ENCODE assay signal across 1 cellular context in the genomic region with DNA sequence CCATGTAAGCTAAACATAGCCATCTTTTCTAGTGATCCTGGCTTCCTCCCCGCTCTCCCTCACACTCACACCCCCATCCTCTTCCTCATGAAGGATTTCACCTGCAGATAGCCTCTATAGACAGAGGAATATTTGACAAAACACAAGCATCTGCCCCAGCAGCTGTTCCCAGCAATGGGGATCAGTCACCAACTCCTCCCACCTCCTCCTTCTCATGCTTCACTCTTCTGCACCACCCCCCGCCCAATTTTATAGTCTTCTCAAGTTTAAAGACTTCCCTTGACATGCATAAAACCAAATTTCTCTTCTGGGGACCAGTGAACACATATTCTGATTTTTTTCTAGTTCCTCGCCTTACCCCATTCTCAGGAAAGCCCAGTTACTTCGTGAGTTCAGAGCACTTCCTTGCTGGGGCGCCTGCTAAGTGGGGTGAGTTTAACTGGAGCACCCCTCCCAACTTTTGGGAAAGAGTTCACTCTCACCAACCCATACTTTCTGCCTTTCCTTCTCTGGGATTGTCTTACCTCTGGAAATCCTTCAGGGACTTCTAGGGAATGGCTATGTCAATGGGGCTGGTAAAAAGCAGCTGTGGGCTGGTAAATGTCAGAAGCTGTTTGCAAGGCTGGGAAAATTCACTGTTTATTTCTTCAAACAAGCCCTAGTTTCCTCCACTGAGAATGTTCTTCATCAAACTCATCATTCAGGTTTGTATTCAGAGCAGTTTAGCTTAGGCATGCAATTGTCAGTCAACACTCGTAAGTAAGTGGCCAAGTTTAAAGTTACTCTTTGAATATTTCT.
TF ChIP-seq lines count a peak whose summit lies in the region.

No MANE protein-coding gene starts in this region.

TF ChIP-seq in GM23338, 12 proteins besides CTCF, POLR2A, EP300 and RAD21 (continued from another document):
- TF ChIP-seq, protein P1, sequence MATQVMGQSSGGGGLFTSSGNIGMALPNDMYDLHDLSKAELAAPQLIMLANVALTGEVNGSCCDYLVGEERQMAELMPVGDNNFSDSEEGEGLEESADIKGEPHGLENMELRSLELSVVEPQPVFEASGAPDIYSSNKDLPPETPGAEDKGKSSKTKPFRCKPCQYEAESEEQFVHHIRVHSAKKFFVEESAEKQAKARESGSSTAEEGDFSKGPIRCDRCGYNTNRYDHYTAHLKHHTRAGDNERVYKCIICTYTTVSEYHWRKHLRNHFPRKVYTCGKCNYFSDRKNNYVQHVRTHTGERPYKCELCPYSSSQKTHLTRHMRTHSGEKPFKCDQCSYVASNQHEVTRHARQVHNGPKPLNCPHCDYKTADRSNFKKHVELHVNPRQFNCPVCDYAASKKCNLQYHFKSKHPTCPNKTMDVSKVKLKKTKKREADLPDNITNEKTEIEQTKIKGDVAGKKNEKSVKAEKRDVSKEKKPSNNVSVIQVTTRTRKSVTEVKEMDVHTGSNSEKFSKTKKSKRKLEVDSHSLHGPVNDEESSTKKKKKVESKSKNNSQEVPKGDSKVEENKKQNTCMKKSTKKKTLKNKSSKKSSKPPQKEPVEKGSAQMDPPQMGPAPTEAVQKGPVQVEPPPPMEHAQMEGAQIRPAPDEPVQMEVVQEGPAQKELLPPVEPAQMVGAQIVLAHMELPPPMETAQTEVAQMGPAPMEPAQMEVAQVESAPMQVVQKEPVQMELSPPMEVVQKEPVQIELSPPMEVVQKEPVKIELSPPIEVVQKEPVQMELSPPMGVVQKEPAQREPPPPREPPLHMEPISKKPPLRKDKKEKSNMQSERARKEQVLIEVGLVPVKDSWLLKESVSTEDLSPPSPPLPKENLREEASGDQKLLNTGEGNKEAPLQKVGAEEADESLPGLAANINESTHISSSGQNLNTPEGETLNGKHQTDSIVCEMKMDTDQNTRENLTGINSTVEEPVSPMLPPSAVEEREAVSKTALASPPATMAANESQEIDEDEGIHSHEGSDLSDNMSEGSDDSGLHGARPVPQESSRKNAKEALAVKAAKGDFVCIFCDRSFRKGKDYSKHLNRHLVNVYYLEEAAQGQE (IDR thresholded peaks at IDR 0.05; ENCODE audit: unreplicated experiment), result no peak
- TF ChIP-seq, protein P2, sequence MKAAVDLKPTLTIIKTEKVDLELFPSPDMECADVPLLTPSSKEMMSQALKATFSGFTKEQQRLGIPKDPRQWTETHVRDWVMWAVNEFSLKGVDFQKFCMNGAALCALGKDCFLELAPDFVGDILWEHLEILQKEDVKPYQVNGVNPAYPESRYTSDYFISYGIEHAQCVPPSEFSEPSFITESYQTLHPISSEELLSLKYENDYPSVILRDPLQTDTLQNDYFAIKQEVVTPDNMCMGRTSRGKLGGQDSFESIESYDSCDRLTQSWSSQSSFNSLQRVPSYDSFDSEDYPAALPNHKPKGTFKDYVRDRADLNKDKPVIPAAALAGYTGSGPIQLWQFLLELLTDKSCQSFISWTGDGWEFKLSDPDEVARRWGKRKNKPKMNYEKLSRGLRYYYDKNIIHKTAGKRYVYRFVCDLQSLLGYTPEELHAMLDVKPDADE (IDR thresholded peaks at IDR 0.05), result no peak
- no peak for TF ChIP-seq ZNF331 (CRISPR knock-in tag; IDR thresholded peaks at IDR 0.05; ENCODE audit: low read depth)
- TF ChIP-seq ZNF114 (CRISPR knock-in tag; IDR thresholded peaks at IDR 0.05), result no peak
- no peak for TF ChIP-seq NANOG (IDR thresholded peaks at IDR 0.05; ENCODE audit: borderline replicate concordance)
- TF ChIP-seq STAT1 (IDR thresholded peaks at IDR 0.05; ENCODE audit: unreplicated experiment), result no peak
- TF ChIP-seq, protein P3, sequence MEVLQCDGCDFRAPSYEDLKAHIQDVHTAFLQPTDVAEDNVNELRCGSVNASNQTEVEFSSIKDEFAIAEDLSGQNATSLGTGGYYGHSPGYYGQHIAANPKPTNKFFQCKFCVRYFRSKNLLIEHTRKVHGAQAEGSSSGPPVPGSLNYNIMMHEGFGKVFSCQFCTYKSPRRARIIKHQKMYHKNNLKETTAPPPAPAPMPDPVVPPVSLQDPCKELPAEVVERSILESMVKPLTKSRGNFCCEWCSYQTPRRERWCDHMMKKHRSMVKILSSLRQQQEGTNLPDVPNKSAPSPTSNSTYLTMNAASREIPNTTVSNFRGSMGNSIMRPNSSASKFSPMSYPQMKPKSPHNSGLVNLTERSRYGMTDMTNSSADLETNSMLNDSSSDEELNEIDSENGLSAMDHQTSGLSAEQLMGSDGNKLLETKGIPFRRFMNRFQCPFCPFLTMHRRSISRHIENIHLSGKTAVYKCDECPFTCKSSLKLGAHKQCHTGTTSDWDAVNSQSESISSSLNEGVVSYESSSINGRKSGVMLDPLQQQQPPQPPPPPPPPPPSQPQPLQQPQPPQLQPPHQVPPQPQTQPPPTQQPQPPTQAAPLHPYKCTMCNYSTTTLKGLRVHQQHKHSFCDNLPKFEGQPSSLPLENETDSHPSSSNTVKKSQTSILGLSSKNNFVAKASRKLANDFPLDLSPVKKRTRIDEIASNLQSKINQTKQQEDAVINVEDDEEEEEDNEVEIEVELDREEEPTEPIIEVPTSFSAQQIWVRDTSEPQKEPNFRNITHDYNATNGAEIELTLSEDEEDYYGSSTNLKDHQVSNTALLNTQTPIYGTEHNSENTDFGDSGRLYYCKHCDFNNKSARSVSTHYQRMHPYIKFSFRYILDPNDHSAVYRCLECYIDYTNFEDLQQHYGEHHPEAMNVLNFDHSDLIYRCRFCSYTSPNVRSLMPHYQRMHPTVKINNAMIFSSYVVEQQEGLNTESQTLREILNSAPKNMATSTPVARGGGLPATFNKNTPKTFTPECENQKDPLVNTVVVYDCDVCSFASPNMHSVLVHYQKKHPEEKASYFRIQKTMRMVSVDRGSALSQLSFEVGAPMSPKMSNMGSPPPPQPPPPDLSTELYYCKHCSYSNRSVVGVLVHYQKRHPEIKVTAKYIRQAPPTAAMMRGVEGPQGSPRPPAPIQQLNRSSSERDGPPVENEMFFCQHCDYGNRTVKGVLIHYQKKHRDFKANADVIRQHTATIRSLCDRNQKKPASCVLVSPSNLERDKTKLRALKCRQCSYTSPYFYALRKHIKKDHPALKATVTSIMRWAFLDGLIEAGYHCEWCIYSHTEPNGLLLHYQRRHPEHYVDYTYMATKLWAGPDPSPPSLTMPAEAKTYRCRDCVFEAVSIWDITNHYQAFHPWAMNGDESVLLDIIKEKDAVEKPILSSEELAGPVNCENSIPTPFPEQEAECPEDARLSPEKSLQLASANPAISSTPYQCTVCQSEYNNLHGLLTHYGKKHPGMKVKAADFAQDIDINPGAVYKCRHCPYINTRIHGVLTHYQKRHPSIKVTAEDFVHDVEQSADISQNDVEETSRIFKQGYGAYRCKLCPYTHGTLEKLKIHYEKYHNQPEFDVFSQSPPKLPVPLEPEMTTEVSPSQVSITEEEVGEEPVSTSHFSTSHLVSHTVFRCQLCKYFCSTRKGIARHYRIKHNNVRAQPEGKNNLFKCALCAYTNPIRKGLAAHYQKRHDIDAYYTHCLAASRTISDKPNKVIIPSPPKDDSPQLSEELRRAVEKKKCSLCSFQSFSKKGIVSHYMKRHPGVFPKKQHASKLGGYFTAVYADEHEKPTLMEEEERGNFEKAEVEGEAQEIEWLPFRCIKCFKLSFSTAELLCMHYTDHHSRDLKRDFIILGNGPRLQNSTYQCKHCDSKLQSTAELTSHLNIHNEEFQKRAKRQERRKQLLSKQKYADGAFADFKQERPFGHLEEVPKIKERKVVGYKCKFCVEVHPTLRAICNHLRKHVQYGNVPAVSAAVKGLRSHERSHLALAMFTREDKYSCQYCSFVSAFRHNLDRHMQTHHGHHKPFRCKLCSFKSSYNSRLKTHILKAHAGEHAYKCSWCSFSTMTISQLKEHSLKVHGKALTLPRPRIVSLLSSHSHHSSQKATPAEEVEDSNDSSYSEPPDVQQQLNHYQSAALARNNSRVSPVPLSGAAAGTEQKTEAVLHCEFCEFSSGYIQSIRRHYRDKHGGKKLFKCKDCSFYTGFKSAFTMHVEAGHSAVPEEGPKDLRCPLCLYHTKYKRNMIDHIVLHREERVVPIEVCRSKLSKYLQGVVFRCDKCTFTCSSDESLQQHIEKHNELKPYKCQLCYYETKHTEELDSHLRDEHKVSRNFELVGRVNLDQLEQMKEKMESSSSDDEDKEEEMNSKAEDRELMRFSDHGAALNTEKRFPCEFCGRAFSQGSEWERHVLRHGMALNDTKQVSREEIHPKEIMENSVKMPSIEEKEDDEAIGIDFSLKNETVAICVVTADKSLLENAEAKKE (CRISPR knock-in tag; IDR thresholded peaks at IDR 0.05), result no peak
